In the genomic region with DNA sequence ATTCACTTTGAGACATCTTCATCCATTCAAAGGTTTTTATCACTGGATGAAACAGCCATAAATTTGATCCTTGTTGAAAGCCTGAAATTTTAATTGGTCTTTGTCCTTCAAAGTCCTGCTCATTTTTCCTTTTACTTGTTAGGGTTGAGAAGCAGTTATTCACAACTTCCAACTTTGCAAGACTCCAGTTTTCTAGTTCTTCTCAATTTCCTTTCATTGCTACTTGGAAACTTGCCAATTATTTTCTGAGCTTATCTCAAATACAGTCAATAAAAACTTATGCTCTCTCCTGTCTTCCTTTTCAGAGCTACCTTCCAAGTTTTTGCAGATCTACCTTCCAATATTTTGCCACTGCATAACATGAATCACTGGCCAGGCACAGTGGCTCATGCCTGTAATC, we compare ENCODE assay signal across 21 cellular contexts.
"Had no signal": no experiment of that assay in that cellular context is flagged by ENCODE, and none has a peak within 500 bp of the region (broad histone marks: within the 10 kb centered on the region; RNA-seq: fewer than 3 reads in every experiment).

No MANE protein-coding gene starts in this region.

- H3K4me3 ChIP-seq: left ventricle myocardium inferior, lung, ovary, right atrium auricular region, right lobe of liver, stomach, testis, thyroid gland, transverse colon, upper lobe of left lung, vagina had no signal

- H3K9me3 ChIP-seq: ovary, right lobe of liver, testis, thyroid gland, transverse colon, upper lobe of left lung, vagina had no signal

- ATAC-seq: natural killer cell; right lobe of liver; stimulated activated naive B cell treated with anti-CD40 and anti-IgM and Interleukin-4, amounts not matched to agents 10 μg/mL and 1 μg/mL and 100 μg/mL, for 72 hours; stimulated activated naive CD8-positive, alpha-beta T cell treated with anti-CD3 and anti-CD28 coated beads, Interleukin-15, Interleukin-2, amounts not matched to agents 100 U/mL and 50 U/mL, for 24 hours had no signal

- H3K4me1 ChIP-seq: left ventricle myocardium inferior, right atrium auricular region, right lobe of liver, stomach, testis, thyroid gland, transverse colon, upper lobe of left lung, vagina had no signal

- H3K36me3 ChIP-seq: left ventricle myocardium inferior, ovary, right atrium auricular region, right lobe of liver, stomach, thyroid gland, transverse colon, upper lobe of left lung, vagina had no signal

- DNase-seq: islet precursor cell; left ventricle myocardium inferior; mesendoderm; naive B cell; natural killer cell; ovary; right lobe of liver; stimulated activated CD4-positive, alpha-beta T cell treated with anti-CD3 and anti-CD28 coated beads, Interleukin-12 subunit alpha, Interleukin-12 subunit beta, amount 100 ng/mL, for 4 hours; stimulated activated CD4-positive, alpha-beta T cell treated with anti-CD3 and anti-CD28 coated beads, Interleukin-15, amount 100 ng/mL, for 24 hours; stimulated activated CD4-positive, alpha-beta T cell treated with anti-CD3 and anti-CD28 coated beads, Interleukin-2, amount 100 ng/mL, for 24 hours; stimulated activated CD4-positive, alpha-beta T cell treated with anti-CD3 and anti-CD28 coated beads, Interleukin-4, amount 100 ng/mL, for 1 hour; stimulated activated naive B cell treated with anti-CD40 and anti-IgM and Interleukin-4, amounts not matched to agents 10 μg/mL and 1 μg/mL and 100 μg/mL, for 72 hours; stimulated activated naive CD8-positive, alpha-beta T cell treated with anti-CD3 and anti-CD28 coated beads, Interleukin-15, Interleukin-2, amounts not matched to agents 100 U/mL and 50 U/mL, for 24 hours; stomach; testis; thyroid gland; transverse colon; upper lobe of left lung had no signal

- H3K27ac ChIP-seq: left ventricle myocardium inferior, ovary, right atrium auricular region, right lobe of liver, stomach, testis, thyroid gland, transverse colon, upper lobe of left lung, vagina had no signal
